15 cellular contexts compared by ENCODE assay signal in genomic region chr2:221997100-221997499, GRCh38.
DNase-seq lines count a peak whose midpoint lies in the region; ATAC-seq, FAIRE-seq and TF ChIP-seq lines count a peak whose summit lies in the region.
"Had no signal": no experiment of that assay in that cellular context is flagged by ENCODE, and none has a peak within 500 bp of the region (broad histone marks: within the 10 kb centered on the region; RNA-seq: fewer than 3 reads in every experiment).

No MANE protein-coding gene starts in this region.

- CTCF ChIA-PET in BJ (lab: Yijun Ruan, JAX), result interaction anchor here (0.6 to 1.2 kb wide), 2 partner anchors 28 to 35 kb away, joined by 3 read pairs; no protein-coding TSS in a partner anchor

- H3K36me3 ChIP-seq in BJ (ENCODE audit: control insufficient read depth, insufficient read depth, low read length), result no peaks in the 10 kb centered on the region
- H3K36me3 ChIP-seq in bronchial epithelial cell (ENCODE audit: control insufficient read depth, insufficient read depth, low read length), result no peaks in the 10 kb centered on the region
- H3K36me3 ChIP-seq: Peyer's patch had no signal

- no peak for ATAC-seq in GM21367 (IDR thresholded peaks at IDR 0.05; ENCODE audit: unreplicated experiment)
- ATAC-seq: GM12878; natural killer cell treated with Interleukin-12 subunit alpha and Interleukin-12 subunit beta and Interleukin-15 and Interleukin-18, amount 100 ng/mL, for 72 hours; stimulated activated naive B cell treated with anti-CD40 and anti-IgM and Interleukin-4, amounts not matched to agents 10 μg/mL and 1 μg/mL and 100 μg/mL, for 72 hours had no signal

- no peak for TF ChIP-seq CTCF in BJ (IDR thresholded peaks at IDR 0.05; ENCODE audit: insufficient read depth, low read depth, low read length)
- no peak for TF ChIP-seq CTCF in bronchial epithelial cell (IDR thresholded peaks at IDR 0.05; ENCODE audit: insufficient read depth, low read length, severe bottlenecking)

- H3K4me3 ChIP-seq in BJ (ENCODE audit: low read depth, low read length) (no peak overlapping the region), bronchial epithelial cell (ENCODE audit: low read depth, low read length) (no peak overlapping the region)
- H3K4me3 ChIP-seq: GM12878, Peyer's patch had no signal

- POLR2A ChIA-PET in BJ (lab: Charles Lee), result no interaction called here

- peak; percentile 73 for FAIRE-seq in bronchial epithelial cell (lab: Jason Lieb, UNC)
- FAIRE-seq: GM12878 had no signal

- peak; percentile 40 for DNase-seq in BJ (ENCODE audit: low read depth)
- peak; percentile 91 for DNase-seq in LHCN-M2 (ENCODE audit: low read depth)
- peak; percentile 82 for DNase-seq in bronchial epithelial cell (ENCODE audit: low read depth)
- peak; percentile 94 for DNase-seq in kidney tubule cell (ENCODE audit: low spot score)
- no peak for DNase-seq in activated CD8-positive, alpha-beta memory T cell treated with anti-CD3 and anti-CD28 coated beads, Interleukin-2, amount 50 U/mL, for 48 hours
- no peak for DNase-seq in AML-193 (lab: John Stamatoyannopoulos, UW)
- no peak for DNase-seq in NCI-H82 (lab: John Stamatoyannopoulos, UW)
- DNase-seq: activated B cell treated with CpG ODN at 0.5 μM for 24 hours; CD4-positive, alpha-beta memory T cell; NCI-H2029 treated with DMSO at 0.1 percent for 48 hours; Peyer's patch; stimulated activated naive B cell treated with anti-CD40 and anti-IgM and Interleukin-4, amounts not matched to agents 10 μg/mL and 1 μg/mL and 100 μg/mL, for 72 hours had no signal

- H3K27me3 ChIP-seq in BJ (ENCODE audit: control insufficient read depth, insufficient read depth, low read length) (no peaks in the 10 kb centered on the region; the same call in 1 of the 2 replicates), bronchial epithelial cell (ENCODE audit: control insufficient read depth, insufficient read depth, low read length) (no peaks in the 10 kb centered on the region)
- H3K27me3 ChIP-seq: Peyer's patch had no signal

Comparison
In these comparisons a context has a peak if more than half of its experiments do, and no peak if none do; other contexts are left out.
1. DNase-seq: peak in BJ (single experiment), LHCN-M2 (single experiment), bronchial epithelial cell (single experiment) and kidney tubule cell (single experiment); none in activated CD8-positive, alpha-beta memory T cell treated with anti-CD3 and anti-CD28 coated beads, Interleukin-2, amount 50 U/mL, for 48 hours (single experiment), AML-193 (0 of 2) and NCI-H82 (single experiment).